ENCODE assay signal across 27 cellular contexts in genomic region chr22:40480996-40481395, GRCh38.
DNase-seq lines count a peak whose midpoint lies in the region; ATAC-seq, FAIRE-seq and TF ChIP-seq lines count a peak whose summit lies in the region.
"Had no signal": no experiment of that assay in that cellular context is flagged by ENCODE, and none has a peak within 500 bp of the region (broad histone marks: within the 10 kb centered on the region; RNA-seq: fewer than 3 reads in every experiment).

No MANE protein-coding gene starts in this region.

- peaks cover 32% of the 10 kb centered on the region for H3K4me1 Mint-ChIP-seq in activated CD4-positive, alpha-beta T cell treated with anti-CD3 and anti-CD28 coated beads, Interleukin-2, amount 10 ng/mL, durations not matched to agents 24 days and 14 days

- no peak for ATAC-seq in RWPE2 (ENCODE audit: low read depth)
- no peak for ATAC-seq in GM21737 (IDR thresholded peaks at IDR 0.05; ENCODE audit: unreplicated experiment)
- ATAC-seq in HG03108 (IDR thresholded peaks at IDR 0.05; ENCODE audit: unreplicated experiment) = no peak
- ATAC-seq: PC-3 had no signal

- no peaks in the 10 kb centered on the region for H3K9me3 Mint-ChIP-seq in activated CD4-positive, alpha-beta T cell treated with anti-CD3 and anti-CD28 coated beads, Interleukin-2, amount 10 ng/mL, durations not matched to agents 24 days and 14 days
- H3K9me3 Mint-ChIP-seq: central memory CD8-positive, alpha-beta T cell; HFFc6 had no signal

- dilution Hi-C loops in keratinocyte (cut with MboI; ENCODE audit: extremely low pct_ligation_motif_present, low sequenced_read_pairs) = no loop called here

- no peak overlapping the region for H3K4me2 ChIP-seq in keratinocyte (ENCODE audit: control insufficient read depth, extremely low read depth, insufficient read depth, low read depth, low read length)

- TF ChIP-seq CTCF in RWPE2 (IDR thresholded peaks at IDR 0.05; ENCODE audit: poor library complexity, severe bottlenecking) (no peak), keratinocyte (optimal IDR thresholded peaks at IDR 0.05 in 1 of 3, IDR thresholded peaks at IDR 0.05 in 1 of 3, conservative IDR thresholded peaks at IDR 0.05 in 1 of 3; ENCODE audit: extremely low read depth in 1 of 3, insufficient read depth in 2 of 3, low read length in 3 of 3) (no peak), foreskin fibroblast (IDR thresholded peaks at IDR 0.05; ENCODE audit: low read depth, low read length) (no peak)

- H3K27me3 ChIP-seq in RWPE2 (ENCODE audit: insufficient read depth, poor library complexity, severe bottlenecking) (no peaks in the 10 kb centered on the region), keratinocyte (ENCODE audit: control insufficient read depth, extremely low read depth, insufficient read depth, low read length) (no peaks in the 10 kb centered on the region)
- H3K27me3 ChIP-seq: heart left ventricle, stomach, thyroid gland had no signal

- no peak for DNase-seq in activated CD4-positive, alpha-beta T cell treated with anti-CD3 and anti-CD28 coated beads, Interleukin-2, amount 10 ng/mL, durations not matched to agents 24 days and 14 days
- no peak for DNase-seq in activated CD4-positive, alpha-beta T cell treated with anti-CD3 and anti-CD28 coated beads, Interleukin-2, amount 50 U/mL, for 4 hours
- no peak for DNase-seq in RWPE2 (ENCODE audit: low spot score)
- no peak for DNase-seq in keratinocyte (ENCODE audit: low read depth, low spot score)
- peak; percentile 39 for DNase-seq in pulmonary artery endothelial cell (ENCODE audit: low read depth, low spot score)
- DNase-seq in foreskin fibroblast = no peak
- DNase-seq: activated CD4-positive, CD25-positive, alpha-beta regulatory T cell; activated T-cell treated with anti-CD3 and anti-CD28 coated beads for 4 hours; DMS153; erythroblast; GM23248; heart left ventricle; HFFc6; NCI-H1048; NCI-H1694; NCI-H446 treated with DMSO at 0.1 percent for 48 hours; nucleus accumbens; PC-3; SHP77 treated with DMSO at 0.1 percent for 48 hours; stimulated activated CD4-positive, alpha-beta T cell treated with anti-CD3 and anti-CD28 coated beads, Interleukin-1b, Interleukin-23, amount 100 ng/mL, for 48 hours; stomach; thyroid gland had no signal

- no peak overlapping the region for H3K4me3 Mint-ChIP-seq in activated CD4-positive, alpha-beta T cell treated with anti-CD3 and anti-CD28 coated beads, Interleukin-2, amount 10 ng/mL, durations not matched to agents 24 days and 14 days
- H3K4me3 Mint-ChIP-seq: central memory CD8-positive, alpha-beta T cell; HFFc6 had no signal

- peak overlapping the region; percentile 99 for H3K27ac ChIP-seq in RWPE2 (ENCODE audit: poor library complexity, severe bottlenecking)
- H3K27ac ChIP-seq in keratinocyte (ENCODE audit: control insufficient read depth, insufficient read depth, low read length) = peak overlapping the region; percentile 8
- H3K27ac ChIP-seq: GM23248, heart left ventricle, stomach had no signal

- no peaks in the 10 kb centered on the region for H3K9me1 ChIP-seq in keratinocyte (ENCODE audit: control insufficient read depth, extremely low read depth, insufficient read depth, low read length)

- intact Hi-C loops in activated CD4-positive, alpha-beta T cell treated with anti-CD3 and anti-CD28 coated beads, Interleukin-2, amount 10 ng/mL, durations not matched to agents 24 days and 14 days (cut with micrococcal nuclease) = no loop called here

- FAIRE-seq in keratinocyte (lab: Jason Lieb, UNC) = no peak
- FAIRE-seq: GM12892 had no signal

- H3K36me3 ChIP-seq in RWPE2 (ENCODE audit: low read depth) (no peaks in the 10 kb centered on the region), keratinocyte (ENCODE audit: control insufficient read depth in 2 of 2, extremely low read depth in 1 of 2, insufficient read depth in 2 of 2, low read length in 2 of 2) (no peaks in the 10 kb centered on the region)
- H3K36me3 ChIP-seq: heart left ventricle, stomach, thyroid gland had no signal

- H3K4me1 ChIP-seq in RWPE2 (ENCODE audit: insufficient read depth, poor library complexity, severe bottlenecking) (peaks cover 53% of the 10 kb centered on the region), keratinocyte (ENCODE audit: control insufficient read depth, extremely low read depth, insufficient read depth, low read length) (peaks cover 62% of the 10 kb centered on the region)

- no peaks in the 10 kb centered on the region for H3K27me3 Mint-ChIP-seq in activated CD4-positive, alpha-beta T cell treated with anti-CD3 and anti-CD28 coated beads, Interleukin-2, amount 10 ng/mL, durations not matched to agents 24 days and 14 days
- H3K27me3 Mint-ChIP-seq: central memory CD8-positive, alpha-beta T cell had no signal

- no peak overlapping the region for H3K9ac ChIP-seq in keratinocyte (ENCODE audit: control insufficient read depth, extremely low read depth, insufficient read depth, low read length)
- H3K9ac ChIP-seq: GM23248 had no signal

- peak overlapping the region; percentile 57 for H3K27ac Mint-ChIP-seq in activated CD4-positive, alpha-beta T cell treated with anti-CD3 and anti-CD28 coated beads, Interleukin-2, amount 10 ng/mL, durations not matched to agents 24 days and 14 days
- H3K27ac Mint-ChIP-seq: HFFc6 had no signal

- H2AFZ ChIP-seq in keratinocyte (ENCODE audit: control insufficient read depth, low read length) = no peak overlapping the region
- H2AFZ ChIP-seq: GM23248 had no signal

- H3K9me3 ChIP-seq in RWPE2 (ENCODE audit: severe bottlenecking) (no peaks in the 10 kb centered on the region), keratinocyte (ENCODE audit: control insufficient read depth, low read depth, low read length) (no peaks in the 10 kb centered on the region)
- H3K9me3 ChIP-seq: heart left ventricle, stomach, thyroid gland had no signal

- H4K20me1 ChIP-seq in keratinocyte (ENCODE audit: control insufficient read depth, extremely low read depth, insufficient read depth, low read length) = no peaks in the 10 kb centered on the region

- H3K36me3 Mint-ChIP-seq in activated CD4-positive, alpha-beta T cell treated with anti-CD3 and anti-CD28 coated beads, Interleukin-2, amount 10 ng/mL, durations not matched to agents 24 days and 14 days (ENCODE audit: low read depth) = peaks cover 2% of the 10 kb centered on the region

- H3K4me3 ChIP-seq in RWPE2 (ENCODE audit: severe bottlenecking) (no peak overlapping the region), keratinocyte (ENCODE audit: control insufficient read depth in 2 of 3, extremely low read depth in 1 of 3, insufficient read depth in 2 of 3, low read depth in 1 of 3, low read length in 3 of 3) (no peak overlapping the region), foreskin fibroblast (ENCODE audit: low read depth in 1 of 2, low read length in 2 of 2) (no peak overlapping the region)
- H3K4me3 ChIP-seq: GM23248, heart left ventricle, skin epidermis, stomach, thyroid gland had no signal

- peaks cover 37% of the 10 kb centered on the region for H3K79me2 ChIP-seq in keratinocyte (ENCODE audit: control insufficient read depth, insufficient read depth, low read length)
